ENCODE assay signal across 1 cellular context in genomic region chr9:81113408-81114124, GRCh38.
TF ChIP-seq lines count a peak whose summit lies in the region.

No MANE protein-coding gene starts in this region.

TF ChIP-seq in GM23338, 12 proteins besides CTCF, POLR2A, EP300 and RAD21 (continued from another document):
- TF ChIP-seq ZNF462 (CRISPR knock-in tag; IDR thresholded peaks at IDR 0.05), result no peak
